Comparison of ENCODE assay signal across 8 cellular contexts in genomic region chr16:30417447-30418349, GRCh38. TPM values are rescaled to one million over a fixed set of nuclear protein-coding genes. Genes with fewer than 3 reads are reported as not detected.
DNase-seq lines count a peak whose midpoint lies in the region; ATAC-seq, FAIRE-seq and TF ChIP-seq lines count a peak whose summit lies in the region.

No MANE protein-coding gene starts in this region.

- H3K27ac ChIP-seq in SK-N-MC (no peak overlapping the region), pancreas (peak overlapping the region; percentile 70 to 91 (median 90)), thymus (ENCODE audit: low read depth) (peak overlapping the region; percentile 87)

- H3K27me3 Mint-ChIP-seq in activated naive CD8-positive, alpha-beta T cell, result no peaks in the 10 kb centered on the region

- peaks cover 5% of the 10 kb centered on the region for H3K36me3 Mint-ChIP-seq in activated naive CD8-positive, alpha-beta T cell

- H3K4me1 Mint-ChIP-seq in activated naive CD8-positive, alpha-beta T cell (ENCODE audit: low read depth), result peaks cover 25% of the 10 kb centered on the region

- H3K4me3 ChIP-seq in SK-N-MC (peak overlapping the region; percentile 89), pancreas (peak overlapping the region; percentile 40 to 66 (median 50)), thymus (ENCODE audit: low read length) (peak overlapping the region; percentile 63)

- no peak for TF ChIP-seq CTCF in pancreas (IDR thresholded peaks at IDR 0.05)

- H3K4me1 ChIP-seq in pancreas (peaks cover 18 to 25% (median 19%) of the 10 kb centered on the region in 3 donors), thymus (ENCODE audit: control insufficient read depth, insufficient read depth, low read length) (peaks cover 6% of the 10 kb centered on the region)

- H3K9me3 Mint-ChIP-seq in activated naive CD8-positive, alpha-beta T cell (ENCODE audit: low read depth), result no peaks in the 10 kb centered on the region

- DNase-seq in DMS114 treated with DMSO at 0.1 percent for 48 hours (lab: John Stamatoyannopoulos, UW; ENCODE audit: unreplicated experiment) (peak; percentile 85), SK-N-MC (ENCODE audit: low read depth, low spot score) (peak; percentile 39), Right ventricle myocardium superior (peak; percentile 92), pancreas (peak; percentile 81 to 97 (median 92))

- intact Hi-C loops in Right ventricle myocardium superior (cut with DNase I) (loop anchor here (10.0 kb wide), 1 partner anchor 323 kb away; the partner anchor contains the start of genes TBX6 and YPEL3), pancreas (cut with DNase I) (no loop called here)

- H3K4me3 Mint-ChIP-seq in activated naive CD8-positive, alpha-beta T cell, result peak overlapping the region; percentile 57

- FAIRE-seq in pancreas (lab: Jason Lieb, UNC), result no peak

- H3K36me3 ChIP-seq in SK-N-MC (ENCODE audit: insufficient read depth, low read length), result peaks cover 25% of the 10 kb centered on the region
- H3K36me3 ChIP-seq in pancreas, result no peaks in the 10 kb centered on the region
- peaks cover 16% of the 10 kb centered on the region for H3K36me3 ChIP-seq in thymus (ENCODE audit: control insufficient read depth, insufficient read depth)

- TF ChIP-seq RAD21 in Ishikawa (IDR thresholded peaks at IDR 0.05; ENCODE audit: low read depth), result no peak; the same call in 1 of the 2 replicates

- 1% methylated on average over 103 to 142 of the region's 142 CpGs for whole genome bisulfite sequencing in pancreas, 2 donors
- WGBS in thymus, result under 1% methylated on average over 142 of the region's 142 CpGs

- peak overlapping the region; percentile 73 for H3K9ac ChIP-seq in SK-N-MC (ENCODE audit: insufficient read length)

- peak overlapping the region; percentile 7 for H3K27ac Mint-ChIP-seq in activated naive CD8-positive, alpha-beta T cell

- H3K9me3 ChIP-seq in SK-N-MC (ENCODE audit: low read depth, low read length), result no peaks in the 10 kb centered on the region
- no peaks in the 10 kb centered on the region for H3K9me3 ChIP-seq in pancreas
- no peaks in the 10 kb centered on the region for H3K9me3 ChIP-seq in thymus (ENCODE audit: control insufficient read depth)

- no peak for TF ChIP-seq EP300 in Ishikawa (IDR thresholded peaks at IDR 0.05; ENCODE audit: borderline replicate concordance)

- H3K27me3 ChIP-seq in pancreas, result no peaks in the 10 kb centered on the region
- no peaks in the 10 kb centered on the region for H3K27me3 ChIP-seq in thymus (ENCODE audit: control insufficient read depth, insufficient read depth)

- ATAC-seq in GM21447 (IDR thresholded peaks at IDR 0.05; ENCODE audit: unreplicated experiment) (peak; percentile 63), Right ventricle myocardium superior (ENCODE audit: poor library complexity) (peak; percentile 97), pancreas (peak; percentile 88 to 92 (median 90))

TF ChIP-seq in Ishikawa, 13 proteins besides CTCF, POLR2A, EP300 and RAD21:
- peak; percentile 35 for TF ChIP-seq EGR1 (IDR thresholded peaks at IDR 0.05)
- TF ChIP-seq TEAD4 (IDR thresholded peaks at IDR 0.05), result no peak; the same call in 1 of the 2 replicates
- peak; percentile 67; the same call in 1 of the 2 replicates for TF ChIP-seq TCF12 (IDR thresholded peaks at IDR 0.05; ENCODE audit: low read depth)
- peak; percentile 39 for TF ChIP-seq TAF1 (IDR thresholded peaks at IDR 0.05; ENCODE audit: low read depth)
- TF ChIP-seq USF1 (IDR thresholded peaks at IDR 0.05), result no peak; the same call in none of the 2 replicates
- TF ChIP-seq MAX (IDR thresholded peaks at IDR 0.05), result peak; percentile 94

RNA-seq across cellular contexts. Expression of gene ZNF771, which starts 10.3 kb away (rescaled TPM):
- total RNA-seq in Right ventricle myocardium superior, result 6.2 TPM
- 1 to 10 TPM; 1.5 to 5.0 (median 3.1) TPM for total RNA-seq in pancreas
- polyA plus RNA-seq in pancreas, result 1 to 10 TPM; 3.0 to 3.8 TPM
- 3.7 TPM for polyA plus RNA-seq in thymus

RNA-seq across cellular contexts. Expression of gene DCTPP1, which starts 12.1 kb away (rescaled TPM):
- total RNA-seq in Right ventricle myocardium superior, result 38.4 TPM
- 10 to 100 TPM; 12.2 to 20.7 (median 16.6) TPM for total RNA-seq in pancreas
- polyA plus RNA-seq in pancreas, result 10 to 100 TPM; 12.2 to 16.9 TPM
- polyA plus RNA-seq in thymus, result 20.6 TPM

RNA-seq across cellular contexts. Expression of gene ZNF48, which starts 22.5 kb away (rescaled TPM):
- total RNA-seq in Right ventricle myocardium superior, result 5.1 TPM
- total RNA-seq in pancreas, result 1 to 10 TPM; 4.0 to 6.5 (median 4.6) TPM
- polyA plus RNA-seq in pancreas, result 1 to 10 TPM; 3.1 to 5.0 TPM
- 5.9 TPM for polyA plus RNA-seq in thymus

RNA-seq across cellular contexts. Expression of gene SEPHS2, which starts 28.0 kb away (rescaled TPM):
- total RNA-seq in Right ventricle myocardium superior (28.6 TPM), pancreas (10 to 100 TPM; 17.5 to 35.4 (median 25.4) TPM)
- polyA plus RNA-seq in pancreas (10 to 100 TPM; 14.8 to 30.3 TPM), thymus (63.9 TPM)

RNA-seq across cellular contexts. Expression of gene SEPTIN1, which starts 35.3 kb away (rescaled TPM):
- 0.97 TPM for total RNA-seq in Right ventricle myocardium superior
- 1 to 10 TPM in 5 of 6 donors, under 1 TPM in 1; 0.63 to 1.8 (median 1.2) TPM for total RNA-seq in pancreas
- polyA plus RNA-seq in pancreas, result 1 to 10 TPM; 2.1 to 3.3 TPM
- polyA plus RNA-seq in thymus, result 337 TPM

Comparison
In these comparisons a context has a peak if more than half of its experiments do, and no peak if none do; other contexts are left out.
1. DNase-seq: peak in every context shown above with its lines; median percentile 92 in Right ventricle myocardium superior; 92 in pancreas; 85 in DMS114 treated with DMSO at 0.1 percent for 48 hours; 39 in SK-N-MC.